ENCODE assay signal across 1 cellular context in genomic region chr10:23438547-23439451, GRCh38.
TF ChIP-seq lines count a peak whose summit lies in the region.

OTUD1 (plus strand) TSS chr10:23439075; CDS start chr10:23439458, 383 bp downstream.

TF ChIP-seq in IMR-90, 13 proteins besides CTCF, POLR2A, EP300 and RAD21 (continued from another document):
- TF ChIP-seq MAZ (IDR thresholded peaks at IDR 0.05; ENCODE audit: borderline replicate concordance, low read depth, low read length) (peak; percentile 95; the same call in 1 of the 2 replicates), CHD1 (IDR thresholded peaks at IDR 0.05; ENCODE audit: low read depth, low read length) (no peak), MXI1 (IDR thresholded peaks at IDR 0.05; ENCODE audit: borderline replicate concordance, low read depth, low read length) (peak; percentile 74; the same call in 1 of the 2 replicates), RFX5 (IDR thresholded peaks at IDR 0.05; ENCODE audit: low read depth, low read length) (no peak), RCOR1 (IDR thresholded peaks at IDR 0.05; ENCODE audit: insufficient replicate concordance, low read length) (peak; percentile 12), NFE2L2 (IDR thresholded peaks at IDR 0.05; ENCODE audit: low read depth, low read length) (no peak), FOS (IDR thresholded peaks at IDR 0.05; ENCODE audit: low read depth, low read length) (no peak), BHLHE40 (IDR thresholded peaks at IDR 0.05; ENCODE audit: low read depth, low read length) (no peak; the same call in 1 of the 2 replicates), MAFK (IDR thresholded peaks at IDR 0.05; ENCODE audit: low read depth, low read length) (no peak)
- TF ChIP-seq, protein P1, sequence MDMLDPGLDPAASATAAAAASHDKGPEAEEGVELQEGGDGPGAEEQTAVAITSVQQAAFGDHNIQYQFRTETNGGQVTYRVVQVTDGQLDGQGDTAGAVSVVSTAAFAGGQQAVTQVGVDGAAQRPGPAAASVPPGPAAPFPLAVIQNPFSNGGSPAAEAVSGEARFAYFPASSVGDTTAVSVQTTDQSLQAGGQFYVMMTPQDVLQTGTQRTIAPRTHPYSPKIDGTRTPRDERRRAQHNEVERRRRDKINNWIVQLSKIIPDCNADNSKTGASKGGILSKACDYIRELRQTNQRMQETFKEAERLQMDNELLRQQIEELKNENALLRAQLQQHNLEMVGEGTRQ (IDR thresholded peaks at IDR 0.05; ENCODE audit: low read depth, low read length): peak; percentile 94
- TF ChIP-seq, protein P2, sequence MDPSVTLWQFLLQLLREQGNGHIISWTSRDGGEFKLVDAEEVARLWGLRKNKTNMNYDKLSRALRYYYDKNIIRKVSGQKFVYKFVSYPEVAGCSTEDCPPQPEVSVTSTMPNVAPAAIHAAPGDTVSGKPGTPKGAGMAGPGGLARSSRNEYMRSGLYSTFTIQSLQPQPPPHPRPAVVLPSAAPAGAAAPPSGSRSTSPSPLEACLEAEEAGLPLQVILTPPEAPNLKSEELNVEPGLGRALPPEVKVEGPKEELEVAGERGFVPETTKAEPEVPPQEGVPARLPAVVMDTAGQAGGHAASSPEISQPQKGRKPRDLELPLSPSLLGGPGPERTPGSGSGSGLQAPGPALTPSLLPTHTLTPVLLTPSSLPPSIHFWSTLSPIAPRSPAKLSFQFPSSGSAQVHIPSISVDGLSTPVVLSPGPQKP (IDR thresholded peaks at IDR 0.05; ENCODE audit: borderline replicate concordance, low read depth, low read length): no peak
TF ChIP-seq in IMR-90: peak in this region for 4.
